Comparison of ENCODE assay signal across 1 cellular context in genomic region chr10:29761916-29762315, GRCh38.
TF ChIP-seq lines count a peak whose summit lies in the region.

No MANE protein-coding gene starts in this region.

TF ChIP-seq in GM23338, 12 proteins besides CTCF, POLR2A, EP300 and RAD21 (continued from another document):
- TF ChIP-seq REST (IDR thresholded peaks at IDR 0.05; ENCODE audit: unreplicated experiment): no peak
- no peak for TF ChIP-seq EZH2phosphoT487 (IDR thresholded peaks at IDR 0.05; ENCODE audit: unreplicated experiment)
- TF ChIP-seq NANOG (IDR thresholded peaks at IDR 0.05; ENCODE audit: borderline replicate concordance): no peak
- no peak for TF ChIP-seq EZH2 (IDR thresholded peaks at IDR 0.05; ENCODE audit: low read depth, unreplicated experiment)
- TF ChIP-seq STAT1 (IDR thresholded peaks at IDR 0.05; ENCODE audit: unreplicated experiment): no peak
